6 cellular contexts compared by ENCODE assay signal in the genomic region with DNA sequence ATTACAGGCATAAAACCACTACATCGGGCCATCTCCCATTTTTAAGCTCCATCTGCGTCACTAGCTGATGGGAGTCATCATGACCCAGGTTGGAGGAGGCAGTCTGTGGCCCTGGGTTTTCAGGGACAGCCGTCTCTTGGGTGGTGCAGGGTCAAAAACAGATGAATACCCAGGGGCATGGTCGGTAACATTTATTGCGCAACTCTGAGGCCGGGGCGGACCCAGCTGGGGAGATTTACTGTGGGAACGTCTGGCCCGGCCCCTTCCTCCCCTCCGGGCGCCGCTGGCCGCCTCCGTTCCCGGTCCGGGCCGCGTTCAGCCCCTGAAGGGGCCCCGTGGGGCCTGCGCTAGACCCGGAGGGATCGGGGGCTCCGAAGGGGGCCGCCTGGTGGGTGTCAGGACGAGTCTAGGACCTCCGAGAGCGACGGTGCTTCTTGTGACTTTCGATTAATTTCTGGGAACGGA. TPM values are rescaled to one million over a fixed set of nuclear protein-coding genes. Genes with fewer than 3 reads are reported as not detected.
DNase-seq lines count a peak whose midpoint lies in the region; ATAC-seq and TF ChIP-seq lines count a peak whose summit lies in the region.

No MANE protein-coding gene starts in this region.

- H3K36me3 ChIP-seq in ectodermal cell (ENCODE audit: control insufficient read depth, insufficient read depth, low read length): no peaks in the 10 kb centered on the region

- peak overlapping the region; percentile 59 for H3K4me3 Mint-ChIP-seq in progenitor cell of endocrine pancreas (ENCODE audit: low read depth)

- peak; percentile 70 for DNase-seq in HuH-7.5 (ENCODE audit: low spot score)
- no peak for DNase-seq in progenitor cell of endocrine pancreas (ENCODE audit: low spot score, unreplicated experiment)
- DNase-seq in NCI-H2171 (lab: John Stamatoyannopoulos, UW): no peak

- no peaks in the 10 kb centered on the region for H3K9me3 Mint-ChIP-seq in progenitor cell of endocrine pancreas (ENCODE audit: low read depth)

- no peaks in the 10 kb centered on the region for H3K36me3 Mint-ChIP-seq in progenitor cell of endocrine pancreas (ENCODE audit: insufficient read depth)

- no peak overlapping the region for H3K27ac Mint-ChIP-seq in progenitor cell of endocrine pancreas

- H3K27me3 ChIP-seq in ectodermal cell (ENCODE audit: control insufficient read depth, insufficient read depth, low read length, poor library complexity, severe bottlenecking): peaks cover 81% of the 10 kb centered on the region

- no peak overlapping the region for H3K27ac ChIP-seq in ectodermal cell (ENCODE audit: insufficient read depth, low read depth, low read length, poor library complexity, severe bottlenecking)

- TF ChIP-seq CTCF in progenitor cell of endocrine pancreas (IDR thresholded peaks at IDR 0.05; ENCODE audit: unreplicated experiment): no peak

- peaks cover 35% of the 10 kb centered on the region for H3K27me3 Mint-ChIP-seq in progenitor cell of endocrine pancreas

- H3K9me3 ChIP-seq in ectodermal cell (ENCODE audit: control insufficient read depth, low read length): no peaks in the 10 kb centered on the region

- H3K4me1 Mint-ChIP-seq in progenitor cell of endocrine pancreas (ENCODE audit: low read depth): peaks cover 9% of the 10 kb centered on the region

- WGBS in ectodermal cell, 2 experiments: 6 to 7% methylated on average over 30 of the region's 30 CpGs

- H3K4me3 ChIP-seq in ectodermal cell (ENCODE audit: insufficient read depth, low read depth, low read length): peak overlapping the region; percentile 20

- H3K4me1 ChIP-seq in ectodermal cell (ENCODE audit: control insufficient read depth, insufficient read depth, low read length): peaks cover 17% of the 10 kb centered on the region

- ATAC-seq in GM19452 (IDR thresholded peaks at IDR 0.05; ENCODE audit: unreplicated experiment) (no peak), GM18873 (IDR thresholded peaks at IDR 0.05; ENCODE audit: low FRiP score, unreplicated experiment) (no peak)

RNA-seq across cellular contexts. Expression of a gene that starts 1.3 kb away (rescaled TPM):
- polyA plus RNA-seq in ectodermal cell (2013, experiment 1 of 4): 0.63 TPM
- polyA plus RNA-seq in ectodermal cell (2013, experiment 2 of 4): 1.3 TPM
- polyA plus RNA-seq in ectodermal cell (2013, experiment 3 of 4): 0.43 TPM
- polyA plus RNA-seq in ectodermal cell (2013, experiment 4 of 4): 0.32 TPM
- total RNA-seq in progenitor cell of endocrine pancreas: 266 and 284 TPM in 2 replicates

RNA-seq across cellular contexts. Expression of a gene that starts 14.5 kb away (rescaled TPM):
- 1.5 TPM for polyA plus RNA-seq in ectodermal cell (2013, experiment 1 of 4)
- polyA plus RNA-seq in ectodermal cell (2013, experiment 2 of 4): 0.60 TPM
- polyA plus RNA-seq in ectodermal cell (2013, experiment 3 of 4): 1.6 TPM
- 0.89 TPM for polyA plus RNA-seq in ectodermal cell (2013, experiment 4 of 4)
- total RNA-seq in progenitor cell of endocrine pancreas: 1.8 and 2.2 TPM in 2 replicates

RNA-seq across cellular contexts. Expression of a gene that starts 15.0 kb away (rescaled TPM):
- 486 TPM for polyA plus RNA-seq in ectodermal cell (2013, experiment 1 of 4)
- polyA plus RNA-seq in ectodermal cell (2013, experiment 2 of 4): 534 TPM
- polyA plus RNA-seq in ectodermal cell (2013, experiment 3 of 4): 382 TPM
- 454 TPM for polyA plus RNA-seq in ectodermal cell (2013, experiment 4 of 4)
- 409 and 437 TPM in 2 replicates for total RNA-seq in progenitor cell of endocrine pancreas

RNA-seq across cellular contexts. Expression of a gene that starts 36.3 kb away (rescaled TPM):
- 6.7 TPM for polyA plus RNA-seq in ectodermal cell (2013, experiment 1 of 4)
- polyA plus RNA-seq in ectodermal cell (2013, experiment 2 of 4): 4.8 TPM
- polyA plus RNA-seq in ectodermal cell (2013, experiment 3 of 4): 5.1 TPM
- 5.4 TPM for polyA plus RNA-seq in ectodermal cell (2013, experiment 4 of 4)
- 53.6 and 56.7 TPM in 2 replicates for total RNA-seq in progenitor cell of endocrine pancreas

RNA-seq across cellular contexts. Expression of a gene that starts 46.0 kb away (rescaled TPM):
- polyA plus RNA-seq in ectodermal cell (2013, experiment 1 of 4): 3.9 TPM
- 4.3 TPM for polyA plus RNA-seq in ectodermal cell (2013, experiment 2 of 4)
- 2.7 TPM for polyA plus RNA-seq in ectodermal cell (2013, experiment 3 of 4)
- 3.0 TPM for polyA plus RNA-seq in ectodermal cell (2013, experiment 4 of 4)
- 3.2 and 3.3 TPM in 2 replicates for total RNA-seq in progenitor cell of endocrine pancreas
